ENCODE assay signal across 8 cellular contexts in genomic region chr2:130756041-130756720, GRCh38. TPM values are rescaled to one million over a fixed set of nuclear protein-coding genes. Genes with fewer than 3 reads are reported as not detected.
DNase-seq lines count a peak whose midpoint lies in the region; ATAC-seq and TF ChIP-seq lines count a peak whose summit lies in the region.

No MANE protein-coding gene starts in this region.

- ATAC-seq in Panc1 (peak; percentile 84), HG03457 (IDR thresholded peaks at IDR 0.05; ENCODE audit: unreplicated experiment) (no peak), HG02588 (IDR thresholded peaks at IDR 0.05; ENCODE audit: unreplicated experiment) (no peak)

- H3K9me3 ChIP-seq in Panc1 (ENCODE audit: control insufficient read depth, insufficient read depth, low read depth, low read length) (no peaks in the 10 kb centered on the region), esophagus squamous epithelium (no peaks in the 10 kb centered on the region), neural progenitor cell (ENCODE audit: low read depth) (no peaks in the 10 kb centered on the region)

- peaks cover 3% of the 10 kb centered on the region for H3K4me1 Mint-ChIP-seq in activated naive CD4-positive, alpha-beta T cell treated with anti-CD3 and anti-CD28 coated beads for 36 hours (ENCODE audit: low read depth)
- peaks cover 11% of the 10 kb centered on the region for H3K4me1 Mint-ChIP-seq in neural progenitor cell

- no peaks in the 10 kb centered on the region for H3K79me2 ChIP-seq in neural progenitor cell (ENCODE audit: low read depth)

- H3K27me3 ChIP-seq in Panc1 (ENCODE audit: control insufficient read depth, insufficient read depth, low read length) (peaks cover 13% of the 10 kb centered on the region), esophagus squamous epithelium (peaks cover 3 to 88% (median 15%) of the 10 kb centered on the region in 4 donors), neural progenitor cell (peaks cover 74% of the 10 kb centered on the region)

- H3K36me3 Mint-ChIP-seq in activated naive CD4-positive, alpha-beta T cell treated with anti-CD3 and anti-CD28 coated beads for 36 hours (ENCODE audit: low read depth): no peaks in the 10 kb centered on the region
- no peaks in the 10 kb centered on the region for H3K36me3 Mint-ChIP-seq in neural progenitor cell

- CTCF ChIA-PET in activated naive CD4-positive, alpha-beta T cell treated with anti-CD3 and anti-CD28 coated beads for 36 hours (lab: Charles Lee): no interaction called here
- CTCF ChIA-PET in Panc1 (lab: Charles Lee): interaction anchor here (0.6 kb wide), 1 partner anchor 400 kb away, joined by 7 read pairs; the partner anchor contains the start of gene PTPN18

- peaks cover 26% of the 10 kb centered on the region for H4K20me1 ChIP-seq in neural progenitor cell (ENCODE audit: low read depth)

- in situ Hi-C loops in Panc1 (cut with HindIII; ENCODE audit: low pct_unique_long_range_greater_than_20kb, low sequenced_read_pairs): no loop called here

- no TSS peak for BruUV-seq in Panc1 (replicated peaks; lab: Mats Ljungman, UMichigan)

- peak overlapping the region; percentile 99 for H3K4me2 ChIP-seq in neural progenitor cell

- no peak overlapping the region for H3K4me3 Mint-ChIP-seq in activated naive CD4-positive, alpha-beta T cell treated with anti-CD3 and anti-CD28 coated beads for 36 hours
- peak overlapping the region; percentile 81 for H3K4me3 Mint-ChIP-seq in neural progenitor cell

- WGBS in esophagus squamous epithelium, 2 donors: 6% methylated on average over 6 of the region's 77 CpGs; no CpG with 5 or more reads in 1 of the 2 donors

- intact Hi-C loops in activated naive CD4-positive, alpha-beta T cell treated with anti-CD3 and anti-CD28 coated beads for 36 hours (cut with micrococcal nuclease): no loop called here
- intact Hi-C loops in Panc1 (cut with micrococcal nuclease; ENCODE audit: unreplicated experiment) (no loop called here), esophagus squamous epithelium (cut with DNase I) (no loop called here)

- H3K4me3 ChIP-seq in Panc1 (ENCODE audit: low read depth in 2 of 2, low read length in 2 of 2): peak overlapping the region in 1 of 2 experiments; percentile 18; a peak in 2 of 4 replicates
- peak overlapping the region in 3 of 4 donors; percentile 30 to 52 (median 32) for H3K4me3 ChIP-seq in esophagus squamous epithelium
- peak overlapping the region; percentile 90 for H3K4me3 ChIP-seq in neural progenitor cell

- no peak for TF ChIP-seq POLR2A in esophagus squamous epithelium (IDR thresholded peaks at IDR 0.05)

- no peak overlapping the region for H3K27ac Mint-ChIP-seq in activated naive CD4-positive, alpha-beta T cell treated with anti-CD3 and anti-CD28 coated beads for 36 hours
- no peak overlapping the region for H3K27ac Mint-ChIP-seq in neural progenitor cell

- H3K36me3 ChIP-seq in Panc1 (ENCODE audit: control insufficient read depth, insufficient read depth, low read length): no peaks in the 10 kb centered on the region; the same call in 1 of the 2 replicates
- H3K36me3 ChIP-seq in esophagus squamous epithelium: no peaks in the 10 kb centered on the region
- H3K36me3 ChIP-seq in neural progenitor cell: no peaks in the 10 kb centered on the region

- no peaks in the 10 kb centered on the region for H3K9me3 Mint-ChIP-seq in activated naive CD4-positive, alpha-beta T cell treated with anti-CD3 and anti-CD28 coated beads for 36 hours
- H3K9me3 Mint-ChIP-seq in neural progenitor cell: no peaks in the 10 kb centered on the region

- peak overlapping the region; percentile 94 for H2AFZ ChIP-seq in neural progenitor cell (replicated peaks)

- TF ChIP-seq CTCF in Panc1 (IDR thresholded peaks at IDR 0.05) (no peak), esophagus squamous epithelium (IDR thresholded peaks at IDR 0.05) (no peak), neural progenitor cell (IDR thresholded peaks at IDR 0.05) (no peak)

- H3K4me1 ChIP-seq in Panc1 (ENCODE audit: control insufficient read depth, insufficient read depth, low read length) (no peaks in the 10 kb centered on the region), esophagus squamous epithelium (peaks cover 3 to 13% (median 7%) of the 10 kb centered on the region in 3 donors), neural progenitor cell (peaks cover 16% of the 10 kb centered on the region)

- peaks cover 24% of the 10 kb centered on the region for H3F3A ChIP-seq in neural progenitor cell (ENCODE audit: low read depth)

- DNase-seq in activated naive CD4-positive, alpha-beta T cell treated with anti-CD3 and anti-CD28 coated beads for 36 hours: peak; percentile 12
- DNase-seq in activated naive CD4-positive, alpha-beta T cell treated with anti-CD3 and anti-CD28 coated beads, Interleukin-2, amount 50 U/mL, for 16 hours: no peak
- no peak for DNase-seq in Panc1 (ENCODE audit: low read depth, low spot score)
- DNase-seq in esophagus squamous epithelium (lab: John Stamatoyannopoulos, UW): no peak
- DNase-seq in neural progenitor cell (ENCODE audit: low spot score): peak; percentile 91
- no peak for DNase-seq in globus pallidus (ENCODE audit: low spot score)

- POLR2A ChIA-PET in Panc1 (lab: Charles Lee): no interaction called here

- H3K27me3 Mint-ChIP-seq in activated naive CD4-positive, alpha-beta T cell treated with anti-CD3 and anti-CD28 coated beads for 36 hours (ENCODE audit: low read depth): peaks cover 47% of the 10 kb centered on the region
- H3K27me3 Mint-ChIP-seq in neural progenitor cell (ENCODE audit: insufficient read depth, low read depth): peaks cover 51% of the 10 kb centered on the region

- no peak overlapping the region for H3K9ac ChIP-seq in neural progenitor cell

- H3K27ac ChIP-seq in Panc1 (ENCODE audit: low read length) (no peak overlapping the region), esophagus squamous epithelium (no peak overlapping the region), neural progenitor cell (no peak overlapping the region)

RNA-seq across cellular contexts. Expression of gene AMER3, which starts 0.8 kb away (rescaled TPM):
- not detected for total RNA-seq in activated naive CD4-positive, alpha-beta T cell treated with anti-CD3 and anti-CD28 coated beads for 36 hours
- total RNA-seq in Panc1 (2021; ENCODE audit: unreplicated experiment): not detected
- polyA plus RNA-seq in Panc1 (2012; ENCODE audit: insufficient read length): not detected
- total RNA-seq in esophagus squamous epithelium: not detected
- not detected in 2 replicates for total RNA-seq in neural progenitor cell (ENCODE audit: low replicate concordance)

RNA-seq across cellular contexts. Expression of gene GPR148, which starts 27.3 kb away (rescaled TPM):
- not detected for total RNA-seq in activated naive CD4-positive, alpha-beta T cell treated with anti-CD3 and anti-CD28 coated beads for 36 hours
- total RNA-seq in Panc1 (2021; ENCODE audit: unreplicated experiment) (not detected), esophagus squamous epithelium (not detected), neural progenitor cell (ENCODE audit: low replicate concordance) (not detected in 2 replicates)
- polyA plus RNA-seq in Panc1 (2012; ENCODE audit: insufficient read length): not detected

Comparison
In these comparisons a context has a peak if more than half of its experiments do, and no peak if none do; other contexts are left out.
1. DNase-seq: peak in activated naive CD4-positive, alpha-beta T cell treated with anti-CD3 and anti-CD28 coated beads for 36 hours (single experiment) and neural progenitor cell (single experiment); none in activated naive CD4-positive, alpha-beta T cell treated with anti-CD3 and anti-CD28 coated beads, Interleukin-2, amount 50 U/mL, for 16 hours (single experiment), Panc1 (single experiment), esophagus squamous epithelium (single experiment) and globus pallidus (single experiment).